ENCODE assay signal across 8 cellular contexts in genomic region chr13:114314074-114314912, GRCh38. TPM values are rescaled to one million over a fixed set of nuclear protein-coding genes. Genes with fewer than 3 reads are reported as not detected.
DNase-seq lines count a peak whose midpoint lies in the region; ATAC-seq and TF ChIP-seq lines count a peak whose summit lies in the region.

TSS of gene CHAMP1 (plus strand) at chr13:114314503. CDS start at chr13:114323843, 9,340 bp downstream.

- DNase-seq in AG04450 (ENCODE audit: low read depth, low spot score), result peak; percentile 87
- DNase-seq in NCI-H2196 treated with DMSO at 0.1 percent for 48 hours (lab: John Stamatoyannopoulos, UW; ENCODE audit: unreplicated experiment), result peak; percentile 68
- DNase-seq in mammary epithelial cell, result peak; percentile 93

- POLR2A ChIA-PET in AG04450 (lab: Yijun Ruan, JAX), result interaction anchor here (0.8 kb wide), 1 partner anchor 33 kb away, joined by 4 read pairs; the partner anchor contains the start of gene UPF3A

- 0% methylated on average over 11 of the region's 107 CpGs for WGBS in mammary epithelial cell (ENCODE audit: low coverage, missing lambda C conversion rate)

- H3K4me1 ChIP-seq in mammary epithelial cell (ENCODE audit: insufficient read depth, low read length), result peaks cover 10% of the 10 kb centered on the region
- H3K4me1 ChIP-seq in iPS-20b (ENCODE audit: insufficient read depth, low read length), result peaks cover 4% of the 10 kb centered on the region

- H3K9ac ChIP-seq in mammary epithelial cell (ENCODE audit: insufficient read depth, low read length) (peak within 1 kb of the TSS; percentile 67), iPS-20b (ENCODE audit: low read depth, low read length) (peak within 1 kb of the TSS; percentile 93)

- in situ Hi-C loops in mammary epithelial cell (cut with MboI; ENCODE audit: low sequenced_read_pairs in 2 of 2), result no loop called here

- H3K36me3 ChIP-seq in mammary epithelial cell (ENCODE audit: insufficient read depth, low read length) (no peaks in the 10 kb centered on the region), iPS-20b (ENCODE audit: insufficient read depth, low read depth, low read length) (0 out of 2 replicates have a peak, but pooled peaks cover 4% of the 10 kb centered on the region)

- TF ChIP-seq CTCF in AG04450 (IDR thresholded peaks at IDR 0.05; ENCODE audit: low read depth, low read length) (no peak), WI38 (IDR thresholded peaks at IDR 0.05; ENCODE audit: low read depth, low read length) (no peak), mammary epithelial cell (conservative IDR thresholded peaks at IDR 0.05 in 1 of 2, IDR thresholded peaks at IDR 0.05 in 1 of 2; ENCODE audit: extremely low read depth in 1 of 2, insufficient read depth in 1 of 2, low read depth in 1 of 2, low read length in 2 of 2) (no peak)

- peak within 1 kb of the TSS; percentile 90 for H2AFZ ChIP-seq in mammary epithelial cell (ENCODE audit: low read depth, low read length)

- H3K4me2 ChIP-seq in mammary epithelial cell (ENCODE audit: insufficient read depth, low read depth, low read length), result peak within 1 kb of the TSS; percentile 84

- H4K20me1 ChIP-seq in mammary epithelial cell (ENCODE audit: insufficient read depth, low read length), result no peaks in the 10 kb centered on the region

- H3K9me3 ChIP-seq in AG04450 (ENCODE audit: control insufficient read depth, insufficient read depth, low read length) (no peaks in the 10 kb centered on the region), mammary epithelial cell (replicated peaks; ENCODE audit: insufficient read depth, low read length) (no peaks in the 10 kb centered on the region), iPS-20b (ENCODE audit: insufficient read depth, low read depth, low read length) (no peaks in the 10 kb centered on the region)

- dilution Hi-C loops in mammary epithelial cell (cut with HindIII; ENCODE audit: low sequenced_read_pairs), result no loop called here

- peaks cover 49% of the 10 kb centered on the region for H3K79me2 ChIP-seq in mammary epithelial cell (ENCODE audit: insufficient read depth, low read length)

- H3K4me3 ChIP-seq in AG04450 (ENCODE audit: low read depth, low read length), result peak within 1 kb of the TSS; percentile 74
- H3K4me3 ChIP-seq in WI38 (ENCODE audit: low read depth, low read length), result peak within 1 kb of the TSS; percentile 82
- peak within 1 kb of the TSS; percentile 82 to 88 (median 87) for H3K4me3 ChIP-seq in mammary epithelial cell (replicated peaks in 1 of 3; ENCODE audit: insufficient read depth in 1 of 3, low read depth in 2 of 3, low read length in 3 of 3)
- peak within 1 kb of the TSS; percentile 98 for H3K4me3 ChIP-seq in iPS-20b (ENCODE audit: low read length)
- H3K4me3 ChIP-seq in skin epidermis, result peak within 1 kb of the TSS; percentile 65 to 92 (median 74)

- CTCF ChIA-PET in AG04450 (lab: Charles Lee) (no interaction called here), mammary epithelial cell (lab: Charles Lee; ENCODE audit: low non-redundant PET) (no interaction called here)

- intact Hi-C loops in mammary epithelial cell (cut with micrococcal nuclease), result loop anchor here (2.0 kb wide), 1 partner anchor 31 kb away; no protein-coding TSS in a partner anchor

- peak; percentile 84 for ATAC-seq in GM18907 (IDR thresholded peaks at IDR 0.05; ENCODE audit: unreplicated experiment)
- peak; percentile 84 for ATAC-seq in HG03139 (IDR thresholded peaks at IDR 0.05; ENCODE audit: unreplicated experiment)

- no TSS peak for BruUV-seq in mammary epithelial cell (replicated peaks; lab: Mats Ljungman, UMichigan)

- peak within 1 kb of the TSS; percentile 77 for H3K27ac ChIP-seq in AG04450 (ENCODE audit: low read depth, low read length)
- H3K27ac ChIP-seq in mammary epithelial cell (ENCODE audit: insufficient read depth, low read depth, low read length), result peak within 1 kb of the TSS; percentile 81
- H3K27ac ChIP-seq in iPS-20b (ENCODE audit: low read length), result peak within 1 kb of the TSS; percentile 59
- H3K27ac ChIP-seq in skin epidermis, result peak within 1 kb of the TSS; percentile 74 to 97 (median 92)

- no peaks in the 10 kb centered on the region for H3K27me3 ChIP-seq in AG04450 (ENCODE audit: control insufficient read depth, insufficient read depth, low read length)
- H3K27me3 ChIP-seq in mammary epithelial cell (ENCODE audit: insufficient read depth, low read length), result no peaks in the 10 kb centered on the region
- H3K27me3 ChIP-seq in iPS-20b (ENCODE audit: insufficient read depth, low read length), result no peaks in the 10 kb centered on the region

RNA-seq across cellular contexts. Expression of gene CHAMP1, which starts in this region (rescaled TPM):
- polyA plus RNA-seq in AG04450 (2011; rRNA removed), result 39.3 and 57.7 TPM in 2 replicates
- polyA minus RNA-seq in AG04450 (2011; rRNA and poly(A)+ RNA removed), result 12.3 and 17.5 TPM in 2 replicates
- total RNA-seq in mammary epithelial cell, result 10 to 100 TPM in 1 of 2 donors, 1 to 10 TPM in 1; 8.2 to 21.0 TPM
- polyA plus RNA-seq in mammary epithelial cell, result 24.3 TPM
- 37.6 TPM for polyA minus RNA-seq in mammary epithelial cell

Comparison
In these comparisons a context has a peak if more than half of its experiments do, and no peak if none do; other contexts are left out.
1. Peak in every context shown above with its lines: DNase-seq, ATAC-seq, H3K4me3 ChIP-seq and H3K27ac ChIP-seq.